16 cellular contexts compared by ENCODE assay signal in genomic region chr2:26669099-26669498, GRCh38. TPM values are rescaled to one million over a fixed set of nuclear protein-coding genes. Genes with fewer than 3 reads are reported as not detected.
"Had no signal": no experiment of that assay in that cellular context is flagged by ENCODE, and none has a peak within 500 bp of the region (broad histone marks: within the 10 kb centered on the region; RNA-seq: fewer than 3 reads in every experiment).

No MANE protein-coding gene starts in this region.

- DNase-seq: activated CD4-positive, alpha-beta T cell treated with anti-CD3 and anti-CD28 coated beads for 36 hours; activated CD8-positive, alpha-beta T cell treated with anti-CD3 and anti-CD28 coated beads for 36 hours; activated gamma-delta T cell treated with Interleukin-2 at 50 U/mL for 16 hours; activated naive CD8-positive, alpha-beta T cell treated with anti-CD3 and anti-CD28 coated beads for 36 hours; activated T-cell treated with anti-CD3 and anti-CD28 coated beads, Interleukin-2, amount 50 U/mL, for 72 hours; anterior cingulate cortex; brain microvascular endothelial cell; effector memory CD8-positive, alpha-beta T cell; foreskin melanocyte; midbrain; small intestine; T-helper 17 cell had no signal

- ATAC-seq: activated CD4-positive, alpha-beta T cell treated with anti-CD3 and anti-CD28 coated beads for 36 hours; activated CD8-positive, alpha-beta T cell treated with anti-CD3 and anti-CD28 coated beads for 36 hours; activated T-cell treated with anti-CD3 and anti-CD28 coated beads, Interleukin-2, amount 50 U/mL, for 72 hours; effector memory CD8-positive, alpha-beta T cell; T-helper 17 cell had no signal

- H3K4me1 Mint-ChIP-seq: activated CD4-positive, alpha-beta T cell treated with anti-CD3 and anti-CD28 coated beads for 36 hours; activated naive CD8-positive, alpha-beta T cell treated with anti-CD3 and anti-CD28 coated beads for 36 hours; T-helper 17 cell had no signal

- H3K4me3 Mint-ChIP-seq: activated CD4-positive, alpha-beta T cell treated with anti-CD3 and anti-CD28 coated beads for 36 hours; activated CD8-positive, alpha-beta T cell treated with anti-CD3 and anti-CD28 coated beads for 36 hours; activated naive CD8-positive, alpha-beta T cell treated with anti-CD3 and anti-CD28 coated beads for 36 hours; activated T-cell treated with anti-CD3 and anti-CD28 coated beads, Interleukin-2, amount 50 U/mL, for 72 hours; dendritic cell treated with granulocyte-macrophage colony-stimulating factor and Interleukin-4, amounts not matched to agents 40 ng/mL and 50 ng/mL, for 4 days; effector memory CD8-positive, alpha-beta T cell; T-helper 17 cell had no signal

- H3K27ac Mint-ChIP-seq: activated CD4-positive, alpha-beta T cell treated with anti-CD3 and anti-CD28 coated beads for 36 hours; activated CD8-positive, alpha-beta T cell treated with anti-CD3 and anti-CD28 coated beads for 36 hours; activated naive CD8-positive, alpha-beta T cell treated with anti-CD3 and anti-CD28 coated beads for 36 hours; activated T-cell treated with anti-CD3 and anti-CD28 coated beads, Interleukin-2, amount 50 U/mL, for 72 hours; dendritic cell treated with granulocyte-macrophage colony-stimulating factor and Interleukin-4, amounts not matched to agents 40 ng/mL and 50 ng/mL, for 4 days; effector memory CD8-positive, alpha-beta T cell; T-helper 17 cell had no signal

- H3K36me3 Mint-ChIP-seq: activated naive CD8-positive, alpha-beta T cell treated with anti-CD3 and anti-CD28 coated beads for 36 hours had no signal

- H3K9me3 Mint-ChIP-seq: activated CD8-positive, alpha-beta T cell treated with anti-CD3 and anti-CD28 coated beads for 36 hours; activated naive CD8-positive, alpha-beta T cell treated with anti-CD3 and anti-CD28 coated beads for 36 hours; dendritic cell treated with granulocyte-macrophage colony-stimulating factor and Interleukin-4, amounts not matched to agents 40 ng/mL and 50 ng/mL, for 4 days had no signal

RNA-seq across cellular contexts. Expression of gene KCNK3, which starts 23.4 kb away (rescaled TPM):
- total RNA-seq: activated CD4-positive, alpha-beta T cell treated with anti-CD3 and anti-CD28 coated beads for 36 hours; activated CD8-positive, alpha-beta T cell treated with anti-CD3 and anti-CD28 coated beads for 36 hours; activated naive CD8-positive, alpha-beta T cell treated with anti-CD3 and anti-CD28 coated beads for 36 hours; activated T-cell treated with anti-CD3 and anti-CD28 coated beads, Interleukin-2, amount 50 U/mL, for 72 hours; T-helper 17 cell had no signal

RNA-seq across cellular contexts. Expression of gene CIB4, which starts 27.9 kb away (rescaled TPM):
- total RNA-seq: activated CD4-positive, alpha-beta T cell treated with anti-CD3 and anti-CD28 coated beads for 36 hours; activated CD8-positive, alpha-beta T cell treated with anti-CD3 and anti-CD28 coated beads for 36 hours; activated naive CD8-positive, alpha-beta T cell treated with anti-CD3 and anti-CD28 coated beads for 36 hours; activated T-cell treated with anti-CD3 and anti-CD28 coated beads, Interleukin-2, amount 50 U/mL, for 72 hours; fibroblast of lung; myocyte; T-helper 17 cell; urinary bladder had no signal
